ENCODE assay signal across 8 cellular contexts in genomic region chr1:155933591-155934096, GRCh38. TPM values are rescaled to one million over a fixed set of nuclear protein-coding genes. Genes with fewer than 3 reads are reported as not detected.
DNase-seq lines count a peak whose midpoint lies in the region; ATAC-seq and TF ChIP-seq lines count a peak whose summit lies in the region.

No MANE protein-coding gene starts in this region.

- no peak for ATAC-seq in CD4-positive, alpha-beta T cell (ENCODE audit: poor library complexity)
- ATAC-seq in activated T-cell treated with anti-CD3 and anti-CD28 coated beads, Interleukin-2, amount 50 U/mL, for 72 hours (replicated peaks in 1 of 2), result no peak

- POLR2A ChIA-PET in CD4-positive, alpha-beta T cell (lab: Charles Lee), result interaction anchor here (0.6 to 6.0 kb wide), 21 partner anchors 9 to 625 kb away, joined by 3 to 92 read pairs (median 4); partner anchors contain the start of genes ARHGEF2, FDPS, GON4L and PMF1

- intact Hi-C loops in CD4-positive, alpha-beta T cell (cut with DNase I, micrococcal nuclease), result loop anchor here (1.0 to 5.0 kb wide), 8 partner anchors 13 to 349 kb away; partner anchors contain the start of genes UBQLN4 (in 2 of the 2), GON4L (in 1 of the 2), LAMTOR2 (in 1 of the 2) and RIT1 (in 1 of the 2)

- CTCF ChIA-PET in CD4-positive, alpha-beta T cell (lab: Charles Lee), result interaction anchor here (0.9 to 3.2 kb wide), 10 partner anchors 10 to 133 kb away, joined by 3 to 10 read pairs (median 5); partner anchors contain the start of gene ARHGEF2

- no peak for DNase-seq in CD4-positive, alpha-beta T cell
- no peak for DNase-seq in NK-92 treated with Interleukin-12 subunit alpha and Interleukin-12 subunit beta, amount 100 ng/mL, for 24 hours (lab: John Stamatoyannopoulos, UW)
- DNase-seq in GM19238 (ENCODE audit: insufficient read length, low spot score), result no peak
- no peak for DNase-seq in middle frontal gyrus (ENCODE audit: extremely low spot score, low spot score)
- DNase-seq in activated T-cell treated with anti-CD3 and anti-CD28 coated beads, Interleukin-2, amount 50 U/mL, for 72 hours, result no peak

- H2AFZ ChIP-seq in KMS-11 (ENCODE audit: low read depth) (peak overlapping the region; percentile 72), neuron (ENCODE audit: low read depth, low read length) (no peak overlapping the region)

- no peaks in the 10 kb centered on the region for H3K9me3 ChIP-seq in CD4-positive, alpha-beta T cell (ENCODE audit: control insufficient read depth, low read length)
- no peaks in the 10 kb centered on the region for H3K9me3 ChIP-seq in endocrine pancreas (ENCODE audit: control insufficient read depth, low read length)
- no peaks in the 10 kb centered on the region for H3K9me3 ChIP-seq in neuron (ENCODE audit: low read length)

- H3K9ac ChIP-seq in KMS-11, result peak overlapping the region; percentile 77
- H3K9ac ChIP-seq in endocrine pancreas (ENCODE audit: control insufficient read depth, insufficient read depth, low read length), result peak overlapping the region; percentile 98

- no peaks in the 10 kb centered on the region for H3K27me3 ChIP-seq in CD4-positive, alpha-beta T cell (ENCODE audit: control insufficient read depth, insufficient read depth, low read length)
- H3K27me3 ChIP-seq in KMS-11 (ENCODE audit: insufficient read depth, low read depth), result no peaks in the 10 kb centered on the region
- H3K27me3 ChIP-seq in endocrine pancreas (ENCODE audit: control insufficient read depth, insufficient read depth, low read length), result no peaks in the 10 kb centered on the region
- H3K27me3 ChIP-seq in neuron (ENCODE audit: insufficient read depth, low read length), result no peaks in the 10 kb centered on the region

- H3K27me3 Mint-ChIP-seq in CD4-positive, alpha-beta T cell, result no peaks in the 10 kb centered on the region
- H3K27me3 Mint-ChIP-seq in activated T-cell treated with anti-CD3 and anti-CD28 coated beads, Interleukin-2, amount 50 U/mL, for 72 hours (ENCODE audit: low read depth), result no peaks in the 10 kb centered on the region

- peaks cover 39% of the 10 kb centered on the region for H3K36me3 Mint-ChIP-seq in CD4-positive, alpha-beta T cell (ENCODE audit: low read depth)
- H3K36me3 Mint-ChIP-seq in activated T-cell treated with anti-CD3 and anti-CD28 coated beads, Interleukin-2, amount 50 U/mL, for 72 hours (ENCODE audit: insufficient read depth in 2 of 2), result peaks cover 2 to 25% of the 10 kb centered on the region in 2 donors

- peaks cover 37% of the 10 kb centered on the region; the same call in 1 of the 2 replicates for H3K36me3 ChIP-seq in KMS-11 (ENCODE audit: insufficient read depth)
- H3K36me3 ChIP-seq in endocrine pancreas (ENCODE audit: control insufficient read depth, insufficient read depth, low read length), result no peaks in the 10 kb centered on the region
- peaks cover 46% of the 10 kb centered on the region for H3K36me3 ChIP-seq in neuron (ENCODE audit: insufficient read depth, low read length)

- H3K4me3 ChIP-seq in KMS-11 (IDR thresholded peaks at IDR 0.05; ENCODE audit: insufficient read depth, low read depth, low read length), result peak overlapping the region; percentile 100
- peak overlapping the region; percentile 93 for H3K4me3 ChIP-seq in endocrine pancreas (ENCODE audit: control insufficient read depth, insufficient read depth, low read length)
- peak overlapping the region; percentile 63 for H3K4me3 ChIP-seq in neuron (ENCODE audit: low read length)

- no peaks in the 10 kb centered on the region for H3K9me3 Mint-ChIP-seq in CD4-positive, alpha-beta T cell
- no peaks in the 10 kb centered on the region for H3K9me3 Mint-ChIP-seq in activated T-cell treated with anti-CD3 and anti-CD28 coated beads, Interleukin-2, amount 50 U/mL, for 72 hours

- H3K4me3 Mint-ChIP-seq in CD4-positive, alpha-beta T cell, result no peak overlapping the region
- H3K4me3 Mint-ChIP-seq in activated T-cell treated with anti-CD3 and anti-CD28 coated beads, Interleukin-2, amount 50 U/mL, for 72 hours, result no peak overlapping the region

- H4K20me1 ChIP-seq in KMS-11 (ENCODE audit: insufficient read depth), result peaks cover 26% of the 10 kb centered on the region

- H3K4me1 Mint-ChIP-seq in CD4-positive, alpha-beta T cell (ENCODE audit: low read depth), result peaks cover 43% of the 10 kb centered on the region
- peaks cover 58% of the 10 kb centered on the region for H3K4me1 Mint-ChIP-seq in activated T-cell treated with anti-CD3 and anti-CD28 coated beads, Interleukin-2, amount 50 U/mL, for 72 hours (ENCODE audit: low read depth)

- H3K27ac Mint-ChIP-seq in CD4-positive, alpha-beta T cell, result no peak overlapping the region
- H3K27ac Mint-ChIP-seq in activated T-cell treated with anti-CD3 and anti-CD28 coated beads, Interleukin-2, amount 50 U/mL, for 72 hours, result no peak overlapping the region

- H3K27ac ChIP-seq in CD4-positive, alpha-beta T cell (ENCODE audit: low read depth, low read length), result peak overlapping the region; percentile 86
- peak overlapping the region; percentile 55 for H3K27ac ChIP-seq in KMS-11

- H3K4me2 ChIP-seq in KMS-11, result peak overlapping the region; percentile 93

- peaks cover 58% of the 10 kb centered on the region for H3K79me2 ChIP-seq in KMS-11 (ENCODE audit: insufficient read depth, low read depth)

- H3K4me1 ChIP-seq in KMS-11 (ENCODE audit: low read depth, poor library complexity, severe bottlenecking) (peaks cover 60% of the 10 kb centered on the region), endocrine pancreas (ENCODE audit: control insufficient read depth, insufficient read depth, low read length) (peaks cover 23% of the 10 kb centered on the region), neuron (ENCODE audit: insufficient read depth, low read length) (peaks cover 36% of the 10 kb centered on the region)

- TF ChIP-seq CTCF in CD4-positive, alpha-beta T cell (IDR thresholded peaks at IDR 0.05), result no peak
- no peak for TF ChIP-seq CTCF in KMS-11 (conservative IDR thresholded peaks at IDR 0.05; ENCODE audit: low read depth, low read length)

RNA-seq across cellular contexts. Expression of gene KHDC4, which starts 0.6 kb away (rescaled TPM):
- total RNA-seq in CD4-positive, alpha-beta T cell, result 10 to 100 TPM; 56.6 to 60.8 TPM
- 10 to 100 TPM; 93.3 to 98.7 TPM for total RNA-seq in activated T-cell treated with anti-CD3 and anti-CD28 coated beads, Interleukin-2, amount 50 U/mL, for 72 hours

RNA-seq across cellular contexts. Expression of gene RXFP4, which starts 7.8 kb away (rescaled TPM):
- not detected for total RNA-seq in CD4-positive, alpha-beta T cell
- total RNA-seq in activated T-cell treated with anti-CD3 and anti-CD28 coated beads, Interleukin-2, amount 50 U/mL, for 72 hours, result not detected

RNA-seq across cellular contexts. Expression of gene RIT1, which starts 22.5 kb away (rescaled TPM):
- 10 to 100 TPM; 66.2 to 67.0 TPM for total RNA-seq in CD4-positive, alpha-beta T cell
- total RNA-seq in activated T-cell treated with anti-CD3 and anti-CD28 coated beads, Interleukin-2, amount 50 U/mL, for 72 hours, result 10 to 100 TPM; 31.7 to 33.8 TPM

RNA-seq across cellular contexts. Expression of gene ARHGEF2, which starts 44.7 kb away (rescaled TPM):
- total RNA-seq in CD4-positive, alpha-beta T cell, result 10 to 100 TPM; 54.8 to 62.4 TPM
- total RNA-seq in activated T-cell treated with anti-CD3 and anti-CD28 coated beads, Interleukin-2, amount 50 U/mL, for 72 hours, result 100 to 1,000 TPM; 152 to 163 TPM
